In genomic region chr7:5424689-5425506, GRCh38 we compare ENCODE assay signal across 8 cellular contexts. TPM values are rescaled to one million over a fixed set of nuclear protein-coding genes. Genes with fewer than 3 reads are reported as not detected.
A peak's percentile ranks its signal among the peaks of the same experiment; 100 is the strongest.
DNase-seq lines count a peak whose midpoint lies in the region; ATAC-seq and TF ChIP-seq lines count a peak whose summit lies in the region.

No MANE protein-coding gene starts in this region.

- peak overlapping the region; percentile 33 for H2AFZ ChIP-seq in GM23248

- H3K36me3 ChIP-seq in GM23248 (ENCODE audit: low read depth): no peaks in the 10 kb centered on the region
- H3K36me3 ChIP-seq in lung (ENCODE audit: control insufficient read depth in 2 of 2, insufficient read depth in 2 of 2, low read length in 2 of 2): no peaks in the 10 kb centered on the region
- no peaks in the 10 kb centered on the region for H3K36me3 ChIP-seq in testis (ENCODE audit: low read depth, missing control alignments)

- peaks cover 92% of the 10 kb centered on the region for H3K79me2 ChIP-seq in GM23248 (ENCODE audit: insufficient read depth)

- H3K9ac ChIP-seq in GM23248: peak overlapping the region; percentile 95

- no peaks in the 10 kb centered on the region for H4K20me1 ChIP-seq in GM23248 (ENCODE audit: insufficient read depth)

- intact Hi-C loops in dorsolateral prefrontal cortex (cut with DNase I) (loop anchor here in 1 of 2 donors (2.0 to 5.0 kb wide), 2 partner anchors 58 to 280 kb away; no protein-coding TSS in a partner anchor), testis (cut with DNase I; ENCODE audit: low total_unique reads) (no loop called here)

- peak overlapping the region; percentile 93 for H3K4me2 ChIP-seq in GM23248 (ENCODE audit: unreplicated experiment)

- H3K9me3 ChIP-seq in GM23248 (ENCODE audit: low read depth) (no peaks in the 10 kb centered on the region), lung (ENCODE audit: control insufficient read depth in 2 of 2, insufficient read depth in 1 of 2, low read length in 1 of 2) (no peaks in the 10 kb centered on the region), testis (no peaks in the 10 kb centered on the region)

- TF ChIP-seq POLR2A in testis (IDR thresholded peaks at IDR 0.05): no peak

- H3K27me3 ChIP-seq in GM23248 (replicated peaks; ENCODE audit: insufficient read depth) (no peaks in the 10 kb centered on the region), dorsolateral prefrontal cortex (no peaks in the 10 kb centered on the region), lung (ENCODE audit: control insufficient read depth, insufficient read depth) (no peaks in the 10 kb centered on the region), testis (no peaks in the 10 kb centered on the region)

- no peak for ATAC-seq in lung (ENCODE audit: insufficient read depth, low FRiP score)

- TF ChIP-seq CTCF in dorsolateral prefrontal cortex (IDR thresholded peaks at IDR 0.05 in 54 of 56, conservative IDR thresholded peaks at IDR 0.05 in 2 of 56; ENCODE audit: low read depth in 1 of 56, partially characterized antibody in 56 of 56) (peak in 7 of 56 donors; percentile 3 to 15 (median 8)), lung (IDR thresholded peaks at IDR 0.05; ENCODE audit: control extremely low read depth, extremely low read depth) (no peak), testis (IDR thresholded peaks at IDR 0.05) (no peak)

- H3K27ac ChIP-seq in GM23248 (peak overlapping the region; percentile 98), dorsolateral prefrontal cortex (peak overlapping the region; percentile 95 to 100 (median 100)), lung (ENCODE audit: low read depth in 1 of 2, low read length in 1 of 2) (peak overlapping the region; percentile 99 to 100), testis (peak overlapping the region; percentile 97 to 100)

- no peaks in the 10 kb centered on the region for H3K9me2 ChIP-seq in GM23248 (ENCODE audit: insufficient read depth)

- H3K4me1 ChIP-seq in GM23248 (ENCODE audit: insufficient read depth): no peaks in the 10 kb centered on the region
- peaks cover 0 to 4% of the 10 kb centered on the region in 2 donors for H3K4me1 ChIP-seq in lung (ENCODE audit: control insufficient read depth in 2 of 2, insufficient read depth in 2 of 2, low read length in 2 of 2)
- peaks cover 12% of the 10 kb centered on the region for H3K4me1 ChIP-seq in testis

- peak; percentile 37 for DNase-seq in AG20443 (ENCODE audit: low spot score)
- peak; percentile 76 for DNase-seq in GM23248
- DNase-seq in RPMI7951 (ENCODE audit: low read depth): peak; percentile 66
- peak in 4 of 10 donors; percentile 41 to 49 (median 48) for DNase-seq in dorsolateral prefrontal cortex
- DNase-seq in lung (ENCODE audit: low spot score): peak; percentile 54
- peak; percentile 52 for DNase-seq in testis
- no peak for DNase-seq in Kasumi-1 (lab: John Stamatoyannopoulos, UW)
- DNase-seq in NCI-H187 treated with DMSO at 0.1 percent for 48 hours (lab: John Stamatoyannopoulos, UW): no peak

- H3K4me3 ChIP-seq in GM23248 (peak overlapping the region; percentile 87), dorsolateral prefrontal cortex (peak overlapping the region; percentile 69 to 99 (median 91)), lung (peak overlapping the region; percentile 79), testis (peak overlapping the region; percentile 86 to 94)

- peaks cover 9% of the 10 kb centered on the region for H3F3A ChIP-seq in GM23248 (ENCODE audit: insufficient read depth)

- in situ Hi-C loops in GM23248 (cut with MboI): no loop called here

- WGBS in GM23248 (ENCODE audit: low coverage in 1 of 2, low lambda C conversion rate in 2 of 2, missing lambda C conversion rate in 2 of 2), 2 experiments: 0 to 2% methylated on average over 43 to 55 of the region's 55 CpGs
- 0% methylated on average over 54 to 55 of the region's 55 CpGs for WGBS in lung, 2 donors
- 0 to 1% methylated on average over 55 of the region's 55 CpGs for WGBS in testis, 2 donors

RNA-seq across cellular contexts. Expression of gene TNRC18, which starts 1.3 kb away (rescaled TPM):
- 47.4 and 51.8 TPM in 2 replicates for total RNA-seq in GM23248 (2014; rRNA removed; shearing (Covaris generic))
- polyA plus RNA-seq in GM23248 (2016; fragmentation: Nextera tagmentation; extraction: Ambion mirVana) (3.7 and 4.8 TPM in 2 replicates), lung (10 to 100 TPM; 33.4 to 53.4 TPM), testis (ENCODE audit: insufficient read depth, low read depth, low replicate concordance) (56.2 TPM)
- 18.9 and 22.7 TPM in 2 replicates for total RNA-seq in RPMI7951 (2014; rRNA removed; shearing (Covaris generic))
- total RNA-seq in dorsolateral prefrontal cortex (100 to 1,000 TPM in 42 of 120 experiments, 10 to 100 TPM in 78; 56.1 to 138 (median 94.7) TPM), lung (100 to 1,000 TPM; 115 to 117 TPM), testis (100 to 1,000 TPM; 117 to 128 TPM)

Comparison
In these comparisons a context has a peak if more than half of its experiments do, and no peak if none do; other contexts are left out.
1. DNase-seq: peak in AG20443 (single experiment), GM23248 (single experiment), RPMI7951 (single experiment), lung (single experiment) and testis (single experiment); none in Kasumi-1 (0 of 2) and NCI-H187 treated with DMSO at 0.1 percent for 48 hours (single experiment).
2. Peak in every context shown above with its lines, with median percentiles within 50 percentile points of each other: H3K27ac ChIP-seq and H3K4me3 ChIP-seq.